Comparison of ENCODE assay signal across 24 cellular contexts in genomic region chr10:93505075-93505474, GRCh38.
"Had no signal": no experiment of that assay in that cellular context is flagged by ENCODE, and none has a peak within 500 bp of the region (broad histone marks: within the 10 kb centered on the region; RNA-seq: fewer than 3 reads in every experiment).

No MANE protein-coding gene starts in this region.

- H3K27me3 ChIP-seq: cardiac muscle cell, heart right ventricle, neural progenitor cell, sigmoid colon, testis, upper lobe of left lung had no signal

- ATAC-seq: activated CD8-positive, alpha-beta T cell treated with anti-CD3 and anti-CD28 coated beads, Interleukin-2, amount 10 ng/mL, durations not matched to agents 7 days and 5 days; activated naive CD8-positive, alpha-beta T cell treated with anti-CD3 and anti-CD28 coated beads, Interleukin-2, amount 50 U/mL, for 24 hours; heart right ventricle; stimulated activated memory B cell treated with anti-CD40 and anti-IgM and Interleukin-4, amounts not matched to agents 10 μg/mL and 1 μg/mL and 100 μg/mL, for 72 hours had no signal

- H3K4me2 ChIP-seq: neural progenitor cell, smooth muscle cell had no signal

- H3K27me3 Mint-ChIP-seq: activated CD4-positive, alpha-beta T cell treated with anti-CD3 and anti-CD28 coated beads, Interleukin-2, amount 10 ng/mL, durations not matched to agents 7 days and 5 days; activated naive CD8-positive, alpha-beta T cell treated with anti-CD3 and anti-CD28 coated beads, Interleukin-2, amount 50 U/mL, for 24 hours; naive B cell; progenitor cell of endocrine pancreas; stimulated activated memory B cell treated with anti-CD40 and anti-IgM and Interleukin-4, amounts not matched to agents 10 μg/mL and 1 μg/mL and 100 μg/mL, for 72 hours had no signal

- H3K4me1 Mint-ChIP-seq: naive B cell, neural progenitor cell had no signal

- H3K36me3 Mint-ChIP-seq: naive B cell; stimulated activated memory B cell treated with anti-CD40 and anti-IgM and Interleukin-4, amounts not matched to agents 10 μg/mL and 1 μg/mL and 100 μg/mL, for 72 hours had no signal

- H3K4me3 ChIP-seq: cardiac muscle cell, heart right ventricle, lung, neural progenitor cell, sigmoid colon, smooth muscle cell, testis, upper lobe of left lung had no signal

- H3K27ac ChIP-seq: cardiac muscle cell, epithelial cell of prostate, heart right ventricle, neural progenitor cell, sigmoid colon, testis, upper lobe of left lung, VCaP had no signal

- H3K27ac Mint-ChIP-seq: activated CD4-positive, alpha-beta T cell treated with anti-CD3 and anti-CD28 coated beads, Interleukin-2, amount 10 ng/mL, durations not matched to agents 7 days and 5 days; activated CD8-positive, alpha-beta T cell treated with anti-CD3 and anti-CD28 coated beads, Interleukin-2, amount 10 ng/mL, durations not matched to agents 7 days and 5 days; activated naive CD8-positive, alpha-beta T cell treated with anti-CD3 and anti-CD28 coated beads, Interleukin-2, amount 50 U/mL, for 24 hours; neural progenitor cell; progenitor cell of endocrine pancreas; stimulated activated memory B cell treated with anti-CD40 and anti-IgM and Interleukin-4, amounts not matched to agents 10 μg/mL and 1 μg/mL and 100 μg/mL, for 72 hours; T-helper 1 cell treated with Interleukin-12 subunit alpha and Interleukin-12 subunit beta and Interleukin-4 antibody, amounts not matched to agents 30 μg/mL and 1 μg/mL, for 36 hours had no signal

- H2AFZ ChIP-seq: neural progenitor cell had no signal

- H3K36me3 ChIP-seq: cardiac muscle cell, sigmoid colon, upper lobe of left lung had no signal

- H3K4me3 Mint-ChIP-seq: activated CD4-positive, alpha-beta T cell treated with anti-CD3 and anti-CD28 coated beads, Interleukin-2, amount 10 ng/mL, durations not matched to agents 7 days and 5 days; activated CD8-positive, alpha-beta T cell treated with anti-CD3 and anti-CD28 coated beads, Interleukin-2, amount 10 ng/mL, durations not matched to agents 7 days and 5 days; activated naive CD8-positive, alpha-beta T cell treated with anti-CD3 and anti-CD28 coated beads, Interleukin-2, amount 50 U/mL, for 24 hours; naive B cell; neural progenitor cell; stimulated activated memory B cell treated with anti-CD40 and anti-IgM and Interleukin-4, amounts not matched to agents 10 μg/mL and 1 μg/mL and 100 μg/mL, for 72 hours; T-helper 1 cell treated with Interleukin-12 subunit alpha and Interleukin-12 subunit beta and Interleukin-4 antibody, amounts not matched to agents 30 μg/mL and 1 μg/mL, for 36 hours had no signal

- H3K9me3 ChIP-seq: heart right ventricle, sigmoid colon, testis, upper lobe of left lung had no signal

- H3K9ac ChIP-seq: neural progenitor cell had no signal

- H3K9me3 Mint-ChIP-seq: activated CD4-positive, alpha-beta T cell treated with anti-CD3 and anti-CD28 coated beads, Interleukin-2, amount 10 ng/mL, durations not matched to agents 7 days and 5 days; activated naive CD8-positive, alpha-beta T cell treated with anti-CD3 and anti-CD28 coated beads, Interleukin-2, amount 50 U/mL, for 24 hours; naive B cell; neural progenitor cell; stimulated activated memory B cell treated with anti-CD40 and anti-IgM and Interleukin-4, amounts not matched to agents 10 μg/mL and 1 μg/mL and 100 μg/mL, for 72 hours; T-helper 1 cell treated with Interleukin-12 subunit alpha and Interleukin-12 subunit beta and Interleukin-4 antibody, amounts not matched to agents 30 μg/mL and 1 μg/mL, for 36 hours had no signal

- H3K4me1 ChIP-seq: heart right ventricle, neural progenitor cell, sigmoid colon, testis, upper lobe of left lung had no signal

- DNase-seq: activated CD4-positive, alpha-beta T cell treated with anti-CD3 and anti-CD28 coated beads, Interleukin-2, amount 10 ng/mL, durations not matched to agents 7 days and 5 days; activated CD8-positive, alpha-beta T cell treated with anti-CD3 and anti-CD28 coated beads, Interleukin-2, amount 10 ng/mL, durations not matched to agents 7 days and 5 days; activated gamma-delta T cell; activated naive CD4-positive, alpha-beta T cell treated with anti-CD3 and anti-CD28 coated beads, Interleukin-2, amount 50 U/mL, for 16 hours; activated naive CD8-positive, alpha-beta T cell treated with anti-CD3 and anti-CD28 coated beads, Interleukin-2, amount 50 U/mL, for 24 hours; cortex of kidney; foreskin fibroblast; heart right ventricle; islet precursor cell; naive B cell; retina; sigmoid colon; stimulated activated CD4-positive, alpha-beta T cell treated with anti-CD3 and anti-CD28 coated beads, Interleukin-15, amount 100 ng/mL, for 24 hours; testis; upper lobe of left lung had no signal
